ENCODE assay signal across 16 cellular contexts in the genomic region with DNA sequence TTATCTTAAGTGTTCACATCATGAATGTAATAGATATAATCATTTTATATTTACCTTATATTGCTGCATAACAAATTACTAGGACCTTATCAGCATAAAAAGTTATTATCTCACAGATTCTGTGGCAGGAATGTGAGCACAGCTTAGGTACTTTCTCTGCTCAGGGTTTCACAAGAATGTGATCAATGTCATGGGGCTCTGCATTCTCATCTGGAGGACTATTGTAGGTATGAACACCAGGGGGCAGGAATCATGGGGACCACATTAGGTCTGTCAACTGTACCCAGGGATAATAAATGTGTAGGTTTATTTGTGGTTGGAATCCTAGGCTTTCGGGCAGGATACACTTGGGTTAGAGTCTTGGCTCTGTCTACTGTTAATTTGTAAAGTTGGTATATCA.
DNase-seq lines count a peak whose midpoint lies in the region; ATAC-seq and TF ChIP-seq lines count a peak whose summit lies in the region.
"Had no signal": no experiment of that assay in that cellular context is flagged by ENCODE, and none has a peak within 500 bp of the region (broad histone marks: within the 10 kb centered on the region; RNA-seq: fewer than 3 reads in every experiment).

No MANE protein-coding gene starts in this region.

- H3K4me1 Mint-ChIP-seq in nephron progenitor cell: no peaks in the 10 kb centered on the region
- H3K4me1 Mint-ChIP-seq: mesothelial cell of epicardium had no signal

- peak; percentile 12 for DNase-seq in DMS 273 (lab: John Stamatoyannopoulos, UW; ENCODE audit: unreplicated experiment)
- no peak for DNase-seq in DMS 273 treated with DMSO at 0.1 percent for 48 hours (lab: John Stamatoyannopoulos, UW)
- DNase-seq in SK-MEL-5 (ENCODE audit: low read depth, low spot score): peak; percentile 30
- no peak for DNase-seq in nephron progenitor cell
- no peak for DNase-seq in activated CD4-positive, alpha-beta T cell treated with anti-CD3 and anti-CD28 coated beads for 48 hours
- no peak for DNase-seq in A172 (ENCODE audit: low spot score)
- DNase-seq: activated CD4-positive, alpha-beta T cell treated with anti-CD3 and anti-CD28 coated beads, Interleukin-2, amount 50 U/mL, for 48 hours; anterior cingulate cortex; colonic mucosa; MM.1S; NCI-H2227 treated with DMSO at 0.1 percent for 48 hours; stimulated activated CD4-positive, alpha-beta T cell treated with anti-CD3 and anti-CD28 coated beads, Interleukin-12 subunit alpha, Interleukin-12 subunit beta, amount 100 ng/mL, for 4 hours had no signal

- H3K27me3 Mint-ChIP-seq in nephron progenitor cell (ENCODE audit: low read depth, poor library complexity): peaks cover 3% of the 10 kb centered on the region

- no peak overlapping the region for H3K27ac Mint-ChIP-seq in nephron progenitor cell
- H3K27ac Mint-ChIP-seq: activated T-helper 2 cell treated with anti-CD3 and anti-CD28 coated beads, Interferon-gamma antibody, Interleukin-2, Interleukin-4, amounts not matched to agents 10 μg/mL and 5 μg/mL and 100 μg/mL, durations not matched to agents 14 hours and 24 hours and 36 hours; mesothelial cell of epicardium had no signal

- H3K9me3 Mint-ChIP-seq in nephron progenitor cell: no peaks in the 10 kb centered on the region
- H3K9me3 Mint-ChIP-seq: activated T-helper 2 cell treated with anti-CD3 and anti-CD28 coated beads, Interferon-gamma antibody, Interleukin-2, Interleukin-4, amounts not matched to agents 10 μg/mL and 5 μg/mL and 100 μg/mL, durations not matched to agents 14 hours and 24 hours and 36 hours; mesothelial cell of epicardium had no signal

- no peak overlapping the region for H3K4me3 Mint-ChIP-seq in nephron progenitor cell
- H3K4me3 Mint-ChIP-seq: mesothelial cell of epicardium had no signal

- no peaks in the 10 kb centered on the region for H3K36me3 Mint-ChIP-seq in nephron progenitor cell (ENCODE audit: low read depth)
- H3K36me3 Mint-ChIP-seq: mesothelial cell of epicardium had no signal

- TF ChIP-seq CTCF in nephron progenitor cell (IDR thresholded peaks at IDR 0.05): peak; percentile 8

- in situ Hi-C loops in SK-MEL-5 (cut with HindIII; ENCODE audit: low pct_unique_long_range_greater_than_20kb, low sequenced_read_pairs): no loop called here

- ATAC-seq in HG03342 (IDR thresholded peaks at IDR 0.05; ENCODE audit: unreplicated experiment) (peak; percentile 69), GM19467 (IDR thresholded peaks at IDR 0.05; ENCODE audit: unreplicated experiment) (no peak)

Comparison
In these comparisons a context has a peak if more than half of its experiments do, and no peak if none do; other contexts are left out.
1. DNase-seq: peak in DMS 273 (single experiment) and SK-MEL-5 (single experiment); none in DMS 273 treated with DMSO at 0.1 percent for 48 hours (single experiment), nephron progenitor cell (single experiment), activated CD4-positive, alpha-beta T cell treated with anti-CD3 and anti-CD28 coated beads for 48 hours (single experiment) and A172 (single experiment).